8 cellular contexts compared by ENCODE assay signal in the genomic region with DNA sequence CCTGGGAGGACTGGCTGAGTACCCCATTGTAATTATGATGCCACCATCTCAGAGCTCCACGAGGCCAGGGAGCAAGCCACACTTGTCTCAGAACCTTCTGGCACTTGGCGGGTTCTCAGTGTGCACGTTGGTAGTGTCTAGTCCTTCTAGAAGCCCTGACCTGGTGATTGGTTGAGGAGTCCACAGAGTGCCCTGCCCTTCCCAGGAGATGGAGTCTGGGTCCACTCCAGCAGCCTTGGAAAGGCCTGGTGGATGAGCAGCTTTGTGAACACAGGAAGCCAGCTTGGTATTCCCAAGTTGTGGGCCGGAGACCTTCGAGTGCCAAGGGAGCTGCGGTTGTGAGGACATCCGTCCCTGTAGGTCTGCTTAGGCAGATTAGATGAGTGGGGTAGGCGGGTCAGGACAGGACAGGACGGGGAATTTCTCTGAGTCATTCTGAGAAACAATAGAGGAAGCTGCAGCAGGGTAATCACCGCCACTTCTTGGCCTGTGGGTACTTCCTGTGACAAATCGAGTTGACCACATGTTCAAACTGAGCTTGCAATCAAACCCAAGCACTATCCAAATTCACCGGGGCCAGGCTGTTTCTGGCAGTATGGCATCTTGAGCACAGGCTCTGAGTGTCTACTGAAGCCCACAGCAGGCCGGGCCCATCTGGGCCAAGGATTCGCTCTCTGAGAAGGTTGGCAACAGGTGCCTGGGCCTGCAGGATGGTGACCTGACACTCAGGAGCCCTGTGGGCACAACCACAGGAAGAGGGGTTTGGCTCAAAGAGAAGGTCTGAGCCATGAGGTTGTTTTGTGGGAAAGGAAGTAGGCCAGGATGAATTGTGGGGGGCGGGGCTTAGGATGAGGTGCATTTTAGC.
DNase-seq lines count a peak whose midpoint lies in the region; ATAC-seq, FAIRE-seq and TF ChIP-seq lines count a peak whose summit lies in the region.

No MANE protein-coding gene starts in this region.

- peak; percentile 53; the same call in 1 of the 2 replicates for TF ChIP-seq POLR2A in GM12891 (IDR thresholded peaks at IDR 0.05; ENCODE audit: low read depth, low read length)
- no peak for TF ChIP-seq POLR2A in H1 (IDR thresholded peaks at IDR 0.05; ENCODE audit: control extremely low read depth in 1 of 2, low read depth in 2 of 2, low read length in 2 of 2)
- TF ChIP-seq POLR2A in stomach (IDR thresholded peaks at IDR 0.05) = no peak

- intact Hi-C loops in stomach (cut with DNase I; ENCODE audit: low total_unique reads) = no loop called here

- 0 out of 2 replicates have a peak overlapping the region, but pooled peaks have one; percentile 34 for H2BK20ac ChIP-seq in H1 (ENCODE audit: low read length)

- H3K27me3 ChIP-seq in MM.1S (replicated peaks; ENCODE audit: insufficient read depth, low read length) (no peaks in the 10 kb centered on the region), H1 (replicated peaks in 1 of 4; ENCODE audit: control insufficient read depth in 3 of 4, extremely low read depth in 1 of 4, insufficient read depth in 3 of 4, low read length in 3 of 4) (no peaks in the 10 kb centered on the region), stomach (no peaks in the 10 kb centered on the region)

- no peak overlapping the region for H2BK120ac ChIP-seq in H1 (replicated peaks; ENCODE audit: low read depth, low read length)

- H3K79me1 ChIP-seq in H1 (ENCODE audit: low read depth, low read length) = no peaks in the 10 kb centered on the region; the same call in 1 of the 2 replicates

- WGBS in H1 (ENCODE audit: extremely low coverage in 1 of 2, insufficient coverage in 1 of 2, insufficient read length in 1 of 2, insufficient replicate concordance in 2 of 2, low coverage in 1 of 2, low lambda C conversion rate in 2 of 2, missing lambda C conversion rate in 1 of 2), 2 experiments = 89% methylated on average over 15 of the region's 15 CpGs; no CpG with 5 or more reads in 1 of the 2 experiments
- 60 to 74% (median 73%) methylated on average over 12 to 15 of the region's 15 CpGs for WGBS in stomach, 5 donors

- no peak overlapping the region for H4K5ac ChIP-seq in H1 (ENCODE audit: insufficient read length, low read depth, low read length)

- H3K27me3 Mint-ChIP-seq in naive B cell = peaks cover 21 to 31% (median 22%) of the 10 kb centered on the region in 3 donors

- no peaks in the 10 kb centered on the region for H4K20me1 ChIP-seq in MM.1S (ENCODE audit: insufficient read depth, low read length)
- H4K20me1 ChIP-seq in H1 (replicated peaks in 1 of 2; ENCODE audit: control insufficient read depth in 1 of 2, insufficient read depth in 2 of 2, low read length in 2 of 2) = no peaks in the 10 kb centered on the region

- peak overlapping the region; percentile 4; the same call in 1 of the 2 replicates for H3K18ac ChIP-seq in H1 (ENCODE audit: extremely low read depth, low read length)

- H4K8ac ChIP-seq in H1 (ENCODE audit: extremely low read depth, insufficient read depth, low read length) = no peak overlapping the region

- TF ChIP-seq CTCF in HFF-Myc (IDR thresholded peaks at IDR 0.05; ENCODE audit: low read depth, low read length, missing control alignments) = no peak
- TF ChIP-seq CTCF in MM.1S (IDR thresholded peaks at IDR 0.05; ENCODE audit: low read length) = no peak
- TF ChIP-seq CTCF in H1 (IDR thresholded peaks at IDR 0.05; ENCODE audit: control extremely low read depth in 1 of 3, insufficient read depth in 1 of 3, low read depth in 1 of 3, low read length in 3 of 3) = no peak
- TF ChIP-seq CTCF in stomach (IDR thresholded peaks at IDR 0.05) = no peak

- peak overlapping the region; percentile 56 for H3K9ac ChIP-seq in MM.1S (ENCODE audit: low read length)
- no peak overlapping the region for H3K9ac ChIP-seq in H1 (replicated peaks in 1 of 4; ENCODE audit: extremely low read depth in 1 of 4, low read depth in 3 of 4, low read length in 3 of 4)

- peaks cover 39% of the 10 kb centered on the region for H3F3A ChIP-seq in MM.1S (ENCODE audit: insufficient read depth, low read length)

- H3K36me3 Mint-ChIP-seq in naive B cell = peaks cover 6 to 9% of the 10 kb centered on the region in 2 donors

- H3K36me3 ChIP-seq in MM.1S (replicated peaks; ENCODE audit: insufficient read depth, low read length) = no peaks in the 10 kb centered on the region
- H3K36me3 ChIP-seq in H1 (ENCODE audit: control insufficient read depth in 2 of 4, insufficient read depth in 4 of 4, low read length in 3 of 4) = no peaks in the 10 kb centered on the region
- H3K36me3 ChIP-seq in stomach = peaks cover 0 to 14% (median 6%) of the 10 kb centered on the region in 4 donors

- POLR2A ChIA-PET in H1 (lab: Charles Lee; ENCODE audit: partially characterized antibody) = no interaction called here
- POLR2A ChIA-PET in HEK293T (lab: Yijun Ruan, JAX) = no interaction called here

- H2AFZ ChIP-seq in MM.1S (ENCODE audit: low read length) (peak overlapping the region; percentile 83), H1 (ENCODE audit: low read length) (no peak overlapping the region)

- no peak for TF ChIP-seq RAD21 in H1 (IDR thresholded peaks at IDR 0.05 in 1 of 2, conservative IDR thresholded peaks at IDR 0.05 in 1 of 2; ENCODE audit: low read depth in 2 of 2, low read length in 2 of 2)

- H3K27ac ChIP-seq in MM.1S (ENCODE audit: low read length) = peak overlapping the region; percentile 98
- H3K27ac ChIP-seq in H1 (ENCODE audit: low read depth, low read length) = no peak overlapping the region
- H3K27ac ChIP-seq in stomach = peak overlapping the region in 2 of 5 donors; percentile 65

- H3K14ac ChIP-seq in H1 (ENCODE audit: insufficient read length) = no peak overlapping the region

- no peaks in the 10 kb centered on the region for H3K79me2 ChIP-seq in MM.1S (ENCODE audit: low read length)
- H3K79me2 ChIP-seq in H1 (ENCODE audit: control insufficient read depth in 1 of 2, insufficient read depth in 2 of 2, low read length in 2 of 2) = no peaks in the 10 kb centered on the region

- ATAC-seq in naive B cell (ENCODE audit: low read depth in 2 of 2) = peak; percentile 96 to 97

- H3K27ac Mint-ChIP-seq in naive B cell = peak overlapping the region; percentile 47 to 99 (median 92)

- no peaks in the 10 kb centered on the region for H3K9me2 ChIP-seq in MM.1S (replicated peaks; ENCODE audit: insufficient read depth, low read length)

- no peak overlapping the region for H3K56ac ChIP-seq in H1 (replicated peaks; ENCODE audit: insufficient read length, low read depth, low read length)

- no peak overlapping the region for H3K4me3 ChIP-seq in HFF-Myc (replicated peaks; ENCODE audit: low read depth, low read length)
- 0 out of 2 replicates have a peak overlapping the region, but pooled peaks have one; percentile 3 for H3K4me3 ChIP-seq in MM.1S (ENCODE audit: low read length)
- H3K4me3 ChIP-seq in H1 (ENCODE audit: extremely low read depth in 1 of 4, insufficient read depth in 2 of 4, low read depth in 3 of 4, low read length in 4 of 4) = no peak overlapping the region
- no peak overlapping the region for H3K4me3 ChIP-seq in stomach

- H3K4me3 Mint-ChIP-seq in naive B cell = peak overlapping the region in 7 of 8 donors; percentile 66 to 92 (median 76)

- H2BK5ac ChIP-seq in H1 (ENCODE audit: low read depth, low read length) = peak overlapping the region; percentile 66

- H2BK15ac ChIP-seq in H1 (ENCODE audit: low read length) = peak overlapping the region; percentile 21; the same call in 1 of the 2 replicates

- peaks cover 27 to 50% (median 40%) of the 10 kb centered on the region in 3 donors for H3K4me1 Mint-ChIP-seq in naive B cell

- no peak for TF ChIP-seq EP300 in H1 (IDR thresholded peaks at IDR 0.05; ENCODE audit: borderline replicate concordance in 1 of 2, low read depth in 2 of 2, low read length in 2 of 2)
- TF ChIP-seq EP300 in stomach (IDR thresholded peaks at IDR 0.05) = no peak

- no peaks in the 10 kb centered on the region for H3K9me3 ChIP-seq in MM.1S (replicated peaks; ENCODE audit: insufficient read depth, low read length)
- no peaks in the 10 kb centered on the region for H3K9me3 ChIP-seq in H1 (ENCODE audit: insufficient read depth in 2 of 2, low read depth in 1 of 2, low read length in 1 of 2)
- no peaks in the 10 kb centered on the region for H3K9me3 ChIP-seq in stomach

- H3K4me1 ChIP-seq in MM.1S (ENCODE audit: low read length) (peaks cover 62% of the 10 kb centered on the region), H1 (replicated peaks in 1 of 4; ENCODE audit: control insufficient read depth in 3 of 4, insufficient read depth in 4 of 4, low read length in 3 of 4) (no peaks in the 10 kb centered on the region; a peak in 1 of 7 replicates), stomach (peaks cover 0 to 20% (median 0%) of the 10 kb centered on the region in 4 donors)

- H3K4ac ChIP-seq in H1 (replicated peaks; ENCODE audit: insufficient read length, low read depth, low read length) = no peak overlapping the region

- CTCF ChIA-PET in H1 (lab: Charles Lee; ENCODE audit: partially characterized antibody) = interaction anchor here (0.9 to 2.0 kb wide), 11 partner anchors 9 to 231 kb away, joined by 3 to 5 read pairs (median 3); no protein-coding TSS in a partner anchor
- CTCF ChIA-PET in HEK293T (lab: Yijun Ruan, JAX) = no interaction called here

- peak overlapping the region; percentile 67 for H3K4me2 ChIP-seq in MM.1S (ENCODE audit: low read depth, low read length)
- H3K4me2 ChIP-seq in H1 (ENCODE audit: insufficient read depth in 1 of 2, low read depth in 2 of 2, low read length in 2 of 2) = no peak overlapping the region

- H2BK12ac ChIP-seq in H1 (ENCODE audit: low read depth, low read length) = no peak overlapping the region

- no peaks in the 10 kb centered on the region for H3K23me2 ChIP-seq in H1 (ENCODE audit: low read depth, low read length)

- H2AK5ac ChIP-seq in H1 (ENCODE audit: low read depth, low read length) = no peak overlapping the region

- H3K23ac ChIP-seq in H1 (ENCODE audit: insufficient read length) = no peak overlapping the region

- no peak overlapping the region for H4K91ac ChIP-seq in H1 (replicated peaks; ENCODE audit: insufficient read length, low read length)

- DNase-seq in GM12891 (ENCODE audit: insufficient read length, low spot score) (peak; percentile 65), HFF-Myc (ENCODE audit: extremely low read depth, low read depth) (peak; percentile 83), MM.1S (peak; percentile 98), H1 (ENCODE audit: low read depth in 1 of 2, low spot score in 2 of 2) (peak in 1 of 2 experiments; percentile 39), naive B cell (peak; percentile 83), stomach (peak; percentile 37), HEK293T (ENCODE audit: extremely low spot score) (no peak)
- peak; percentile 21 to 48 for DNase-seq in activated CD4-positive, alpha-beta T cell treated with anti-CD3 and anti-CD28 coated beads, Interleukin-2, amount 50 U/mL, for 24 hours (ENCODE audit: low read depth in 1 of 2, low spot score in 1 of 2)

- FAIRE-seq in GM12891 (lab: Jason Lieb, UNC) (peak; percentile 94), H1 (lab: Jason Lieb, UNC) (no peak)

- H3K9me3 Mint-ChIP-seq in naive B cell = peaks cover 0 to 8% (median 1%) of the 10 kb centered on the region in 7 donors

TF ChIP-seq in GM12891, 5 proteins besides CTCF, POLR2A, EP300 and RAD21 (continues in another document):
- no peak for TF ChIP-seq PAX5 (IDR thresholded peaks at IDR 0.05; ENCODE audit: insufficient read depth, low read length, severe bottlenecking)

TF ChIP-seq in H1, 55 proteins besides CTCF, POLR2A, EP300 and RAD21 (continues in another document):
- no peak for TF ChIP-seq BRCA1 (IDR thresholded peaks at IDR 0.05; ENCODE audit: low read depth, low read length)

TF ChIP-seq in HEK293T, 16 proteins besides CTCF, POLR2A, EP300 and RAD21 (continues in another document):
- TF ChIP-seq FOXM1 (IDR thresholded peaks at IDR 0.05; ENCODE audit: borderline replicate concordance) = no peak
